Comparison of ENCODE assay signal across 14 cellular contexts in genomic region chr2:70570041-70570661, GRCh38. TPM values are rescaled to one million over a fixed set of nuclear protein-coding genes. Genes with fewer than 3 reads are reported as not detected.
A peak's percentile ranks its signal among the peaks of the same experiment; 100 is the strongest.
DNase-seq lines count a peak whose midpoint lies in the region; ATAC-seq, FAIRE-seq and TF ChIP-seq lines count a peak whose summit lies in the region.
"Had no signal": no experiment of that assay in that cellular context is flagged by ENCODE, and none has a peak within 500 bp of the region (broad histone marks: within the 10 kb centered on the region; RNA-seq: fewer than 3 reads in every experiment).

No MANE protein-coding gene starts in this region.

- H3K18ac ChIP-seq in H9 (ENCODE audit: insufficient read length, low read depth, low read length), result no peak overlapping the region

- H3K23me2 ChIP-seq in H9 (ENCODE audit: insufficient read length, low read depth, low read length, poor library complexity, severe bottlenecking), result no peaks in the 10 kb centered on the region

- no peak overlapping the region for H3K4me3 Mint-ChIP-seq in H9
- H3K4me3 Mint-ChIP-seq: activated T-cell treated with anti-CD3 and anti-CD28 coated beads, Interleukin-2, amount 50 U/mL, for 4 hours; nephron progenitor cell had no signal

- H3K4me3 ChIP-seq in esophagus squamous epithelium, result no peak overlapping the region
- no peak overlapping the region for H3K4me3 ChIP-seq in suprapubic skin
- no peak overlapping the region for H3K4me3 ChIP-seq in upper lobe of left lung
- H3K4me3 ChIP-seq: gastroesophageal sphincter had no signal

- no peak overlapping the region for H2BK120ac ChIP-seq in H9 (ENCODE audit: low read depth, low read length, poor library complexity, severe bottlenecking)

- H3K36me3 Mint-ChIP-seq in H9 (ENCODE audit: insufficient read depth in 1 of 3, low read depth in 3 of 3), result no peaks in the 10 kb centered on the region

- no peak overlapping the region for H3K27ac Mint-ChIP-seq in H9
- H3K27ac Mint-ChIP-seq: nephron progenitor cell had no signal

- no peak overlapping the region for H3K14ac ChIP-seq in H9 (ENCODE audit: insufficient read depth, low read length)

- H3K56ac ChIP-seq in H9 (ENCODE audit: insufficient read length, low read depth, low read length), result no peak overlapping the region

- no peaks in the 10 kb centered on the region for H3K36me3 ChIP-seq in esophagus squamous epithelium
- H3K36me3 ChIP-seq in suprapubic skin, result no peaks in the 10 kb centered on the region
- no peaks in the 10 kb centered on the region for H3K36me3 ChIP-seq in upper lobe of left lung
- H3K36me3 ChIP-seq: gastroesophageal sphincter had no signal

- no peak overlapping the region for H2BK5ac ChIP-seq in H9 (ENCODE audit: insufficient read length, low read length)

- H3K79me1 ChIP-seq in H9 (ENCODE audit: insufficient read depth, low read depth, low read length, poor library complexity, severe bottlenecking), result no peaks in the 10 kb centered on the region

- H2AFZ ChIP-seq in H9 (ENCODE audit: low read length), result no peak overlapping the region

- TF ChIP-seq POLR2A in esophagus squamous epithelium (IDR thresholded peaks at IDR 0.05) (no peak), suprapubic skin (IDR thresholded peaks at IDR 0.05) (no peak), upper lobe of left lung (IDR thresholded peaks at IDR 0.05) (no peak)

- no peaks in the 10 kb centered on the region for H3K4me1 ChIP-seq in H9 (ENCODE audit: insufficient read depth, low read length)
- H3K4me1 ChIP-seq in esophagus squamous epithelium, result peaks cover 4 to 14% (median 5%) of the 10 kb centered on the region in 3 donors
- H3K4me1 ChIP-seq in suprapubic skin, result peaks cover 10% of the 10 kb centered on the region
- H3K4me1 ChIP-seq in upper lobe of left lung, result no peaks in the 10 kb centered on the region
- H3K4me1 ChIP-seq: gastroesophageal sphincter had no signal

- no peak overlapping the region for H3T11ph ChIP-seq in H9 (ENCODE audit: low read length)

- WGBS in H9 (ENCODE audit: extremely low coverage, insufficient read length, low lambda C conversion rate), result no CpG with 5 or more reads among the region's 7 CpGs
- WGBS in esophagus squamous epithelium, 2 donors, result 33 to 46% methylated on average over 7 of the region's 7 CpGs
- WGBS in suprapubic skin, result 44% methylated on average over 7 of the region's 7 CpGs
- WGBS in upper lobe of left lung, 2 donors, result 59 to 71% methylated on average over 7 of the region's 7 CpGs

- H3K9me3 ChIP-seq in H9 (ENCODE audit: control insufficient read depth, low read depth, low read length) (no peaks in the 10 kb centered on the region), esophagus squamous epithelium (no peaks in the 10 kb centered on the region), suprapubic skin (no peaks in the 10 kb centered on the region), upper lobe of left lung (no peaks in the 10 kb centered on the region)
- H3K9me3 ChIP-seq: gastroesophageal sphincter had no signal

- DNase-seq in H9, result peak; percentile 74
- peak; percentile 56 for DNase-seq in RCC 7860 (ENCODE audit: low spot score)
- DNase-seq in esophagus squamous epithelium (lab: John Stamatoyannopoulos, UW), result no peak
- DNase-seq in suprapubic skin (ENCODE audit: low spot score in 2 of 2), result no peak
- DNase-seq in upper lobe of left lung, result no peak
- no peak for DNase-seq in stimulated activated CD4-positive, alpha-beta T cell treated with anti-CD3 and anti-CD28 coated beads, Interleukin-2, amount 100 ng/mL, for 48 hours
- no peak for DNase-seq in stimulated activated CD4-positive, alpha-beta T cell treated with anti-CD3 and anti-CD28 coated beads, Interleukin-4, amount 100 ng/mL, for 4 hours
- DNase-seq: activated T-cell treated with anti-CD3 and anti-CD28 coated beads, Interleukin-2, amount 50 U/mL, for 4 hours; Karpas-422; NCI-H2107; nephron progenitor cell had no signal

- H3K4me2 ChIP-seq in H9 (ENCODE audit: insufficient read depth, insufficient read length, low read length), result no peak overlapping the region

- H2BK15ac ChIP-seq in H9 (ENCODE audit: low read depth, low read length), result no peak overlapping the region

- H3K79me2 ChIP-seq in H9 (ENCODE audit: insufficient read depth, low read length), result no peaks in the 10 kb centered on the region

- H3K27me3 ChIP-seq in H9 (ENCODE audit: insufficient read depth, low read length) (no peaks in the 10 kb centered on the region), esophagus squamous epithelium (peaks cover 0 to 4% (median 0%) of the 10 kb centered on the region in 4 donors), suprapubic skin (no peaks in the 10 kb centered on the region), upper lobe of left lung (no peaks in the 10 kb centered on the region)

- H3K27me3 Mint-ChIP-seq in H9 (ENCODE audit: low read depth), result peaks cover 9% of the 10 kb centered on the region

- peak; percentile 25 for FAIRE-seq in RCC 7860 (lab: Jason Lieb, UNC)

- no peak overlapping the region for H2BK20ac ChIP-seq in H9 (ENCODE audit: low read depth, low read length, poor library complexity, severe bottlenecking)

- H2BK12ac ChIP-seq in H9 (ENCODE audit: insufficient read length, low read depth, low read length), result no peak overlapping the region

- no peaks in the 10 kb centered on the region for H3K9me3 Mint-ChIP-seq in H9
- H3K9me3 Mint-ChIP-seq: activated T-cell treated with anti-CD3 and anti-CD28 coated beads, Interleukin-2, amount 50 U/mL, for 4 hours had no signal

- H3K4ac ChIP-seq in H9 (ENCODE audit: low read depth, low read length), result no peak overlapping the region

- intact Hi-C loops in esophagus squamous epithelium (cut with DNase I), result no loop called here

- peaks cover 4 to 10% of the 10 kb centered on the region in 2 experiments for H3K4me1 Mint-ChIP-seq in H9

- no peak overlapping the region for H4K8ac ChIP-seq in H9 (replicated peaks; ENCODE audit: insufficient read length, low read depth, low read length)

- H3K27ac ChIP-seq in H9 (ENCODE audit: insufficient read length, low read depth, low read length) (no peak overlapping the region), esophagus squamous epithelium (peak overlapping the region in 3 of 4 donors; percentile 75 to 85 (median 76)), suprapubic skin (peak overlapping the region; percentile 25), upper lobe of left lung (no peak overlapping the region)
- H3K27ac ChIP-seq: gastroesophageal sphincter had no signal

- H4K91ac ChIP-seq in H9 (ENCODE audit: insufficient read length, low read depth, low read length), result no peak overlapping the region

- TF ChIP-seq EP300 in suprapubic skin (IDR thresholded peaks at IDR 0.05) (no peak), upper lobe of left lung (IDR thresholded peaks at IDR 0.05) (no peak)

- no peak for ATAC-seq in upper lobe of left lung (ENCODE audit: low FRiP score in 2 of 2)
- ATAC-seq: activated CD4-positive, CD25-positive, alpha-beta regulatory T cell treated with anti-CD3 and anti-CD28 coated beads, Interleukin-2, amount 50 U/mL, for 24 hours; activated T-cell treated with anti-CD3 and anti-CD28 coated beads, Interleukin-2, amount 50 U/mL, for 4 hours; gastroesophageal sphincter; left lobe of liver had no signal

- H2AK5ac ChIP-seq in H9 (ENCODE audit: insufficient read length, low read length), result no peak overlapping the region

- H4K5ac ChIP-seq in H9 (ENCODE audit: insufficient read length, low read depth, low read length), result no peak overlapping the region

- no peak overlapping the region for H3K23ac ChIP-seq in H9 (ENCODE audit: insufficient read length, low read depth, low read length)

- H3K9ac ChIP-seq in H9 (ENCODE audit: extremely low read depth, insufficient read length, low read length), result no peak overlapping the region

- TF ChIP-seq CTCF in H9 (conservative IDR thresholded peaks at IDR 0.05) (no peak), esophagus squamous epithelium (IDR thresholded peaks at IDR 0.05) (no peak), suprapubic skin (IDR thresholded peaks at IDR 0.05) (no peak), upper lobe of left lung (IDR thresholded peaks at IDR 0.05) (no peak)

- H4K20me1 ChIP-seq in H9 (ENCODE audit: control insufficient read depth, insufficient read depth, insufficient read length), result no peaks in the 10 kb centered on the region

RNA-seq across cellular contexts. Expression of gene TGFA, which starts 16.5 kb away (rescaled TPM):
- total RNA-seq in H9 (2021), result 2.5 and 3.3 TPM in 2 replicates
- 10 to 100 TPM; 15.8 to 75.8 (median 52.0) TPM for total RNA-seq in esophagus squamous epithelium
- total RNA-seq in suprapubic skin, result 10 to 100 TPM; 19.2 to 62.4 (median 41.7) TPM
- total RNA-seq in upper lobe of left lung, result 10 to 100 TPM in 3 of 6 donors, 1 to 10 TPM in 3; 4.2 to 19.6 (median 10.7) TPM

Comparison
In these comparisons a context has a peak if more than half of its experiments do, and no peak if none do; other contexts are left out.
1. DNase-seq: peak in H9 (single experiment) and RCC 7860 (single experiment); none in esophagus squamous epithelium (single experiment), suprapubic skin (0 of 2), upper lobe of left lung (0 of 2), stimulated activated CD4-positive, alpha-beta T cell treated with anti-CD3 and anti-CD28 coated beads, Interleukin-2, amount 100 ng/mL, for 48 hours (0 of 2) and stimulated activated CD4-positive, alpha-beta T cell treated with anti-CD3 and anti-CD28 coated beads, Interleukin-4, amount 100 ng/mL, for 4 hours (0 of 2).
2. H3K27ac ChIP-seq: peak in esophagus squamous epithelium (3 of 4) and suprapubic skin (single experiment); none in H9 (single experiment) and upper lobe of left lung (0 of 4).